In the genomic region with DNA sequence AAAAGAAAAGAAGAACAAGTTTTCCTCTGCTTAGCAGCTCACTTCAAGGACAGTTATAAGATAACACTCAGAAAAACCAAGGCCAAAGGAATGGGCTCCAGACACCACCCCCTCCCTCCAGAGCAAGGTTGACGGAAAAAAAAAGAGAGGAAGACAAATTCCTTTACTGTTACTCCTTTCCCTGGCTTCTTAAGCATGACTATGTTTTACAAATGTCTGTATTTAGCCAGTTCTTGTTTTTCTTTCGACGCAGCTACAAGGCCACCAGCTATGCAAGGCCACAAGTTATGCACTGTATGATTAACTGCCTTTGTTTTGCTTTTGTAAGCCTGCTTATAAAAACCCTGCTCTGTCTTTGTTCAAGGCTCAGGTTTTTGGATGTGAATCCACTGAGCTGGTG, we compare ENCODE assay signal across 8 cellular contexts. TPM values are rescaled to one million over a fixed set of nuclear protein-coding genes. Genes with fewer than 3 reads are reported as not detected.
DNase-seq lines count a peak whose midpoint lies in the region; ATAC-seq and TF ChIP-seq lines count a peak whose summit lies in the region.
"Not testable (repeated sequence)": the region's sequence is repeated elsewhere in the genome, so short reads cannot be mapped to it uniquely, and the experiment has no call there.

No MANE protein-coding gene starts in this region.

- H3K23ac ChIP-seq in trophoblast cell (ENCODE audit: low read length), result not testable (repeated sequence)

- not testable (repeated sequence) for H2BK12ac ChIP-seq in trophoblast cell (ENCODE audit: low read length)

- not testable (repeated sequence) for H3K79me1 ChIP-seq in trophoblast cell (ENCODE audit: low read length)

- not testable (repeated sequence) for H4K91ac ChIP-seq in trophoblast cell (ENCODE audit: low read depth, low read length)

- H3K9me3 ChIP-seq in trophoblast cell (ENCODE audit: insufficient read depth, low read depth, low read length), result not testable (repeated sequence)

- in situ Hi-C loops in brain microvascular endothelial cell (cut with HindIII; ENCODE audit: low pct_ligation_motif_present, low sequenced_read_pairs), result not testable (repeated sequence)

- not testable (repeated sequence) for H4K8ac ChIP-seq in trophoblast cell (ENCODE audit: low read depth, low read length)

- not testable (repeated sequence) for H4K12ac ChIP-seq in trophoblast cell (ENCODE audit: low read depth, low read length)

- H3K4me1 ChIP-seq in trophoblast cell (ENCODE audit: control insufficient read depth in 1 of 2, insufficient read depth in 2 of 2, low read length in 2 of 2), result not testable (repeated sequence)

- not testable (repeated sequence) for H2AFZ ChIP-seq in trophoblast cell (ENCODE audit: insufficient read depth, low read length, poor library complexity)

- not testable (repeated sequence) for H2BK5ac ChIP-seq in trophoblast cell (ENCODE audit: low read depth, low read length, poor library complexity)

- H3K4me2 ChIP-seq in trophoblast cell (ENCODE audit: low read length), result not testable (repeated sequence)

- H3K9ac ChIP-seq in trophoblast cell (ENCODE audit: low read length), result not testable (repeated sequence)

- not testable (repeated sequence) for H3K36me3 ChIP-seq in brain microvascular endothelial cell (replicated peaks); trophoblast cell (ENCODE audit: control insufficient read depth in 1 of 2, insufficient read depth in 2 of 2, low read length in 2 of 2)

- not testable (repeated sequence) for H3K27me3 ChIP-seq in brain microvascular endothelial cell (replicated peaks); trophoblast cell (ENCODE audit: insufficient read depth, low read length)

- not testable (repeated sequence) for H3K4ac ChIP-seq in trophoblast cell (ENCODE audit: low read depth, low read length)

- H3K4me3 ChIP-seq in brain microvascular endothelial cell (ENCODE audit: low read depth, low read length); trophoblast cell (ENCODE audit: low read depth, low read length): not testable (repeated sequence)

- not testable (repeated sequence) for H2AK5ac ChIP-seq in trophoblast cell (ENCODE audit: low read length)

- WGBS in trophoblast cell (ENCODE audit: extremely low coverage, insufficient coverage, insufficient read length), result no CpG with 5 or more reads among the region's 3 CpGs

- TF ChIP-seq CTCF in brain microvascular endothelial cell (IDR thresholded peaks at IDR 0.05; ENCODE audit: low read depth, low read length, missing control alignments), result not testable (repeated sequence)

- H3K18ac ChIP-seq in trophoblast cell (ENCODE audit: low read length), result not testable (repeated sequence)

- not testable (repeated sequence) for H3K14ac ChIP-seq in trophoblast cell (ENCODE audit: low read length)

- H2BK120ac ChIP-seq in trophoblast cell (ENCODE audit: insufficient read depth, low read length, poor library complexity), result not testable (repeated sequence)

- DNase-seq in A172 (ENCODE audit: low spot score) (peak; percentile 47), EH (ENCODE audit: low read depth) (peak; percentile 96), HS-5 (ENCODE audit: low read depth) (peak; percentile 23), brain microvascular endothelial cell (peak; percentile 93), fibroblast of peridontal ligament (ENCODE audit: extremely low read depth) (peak; percentile 78), kidney tubule cell (ENCODE audit: low spot score) (peak; percentile 91), trophoblast cell (peak; percentile 49 to 78)

- not testable (repeated sequence) for H3K79me2 ChIP-seq in trophoblast cell (ENCODE audit: control insufficient read depth, insufficient read depth, low read length, poor library complexity)

- peak; percentile 64 for ATAC-seq in SK-N-SH treated with all-trans-retinoic acid at 6 μM for 48 hours

- H3K27ac ChIP-seq in brain microvascular endothelial cell (peak overlapping the region; percentile 92), trophoblast cell (ENCODE audit: low read depth, low read length) (peak overlapping the region; percentile 20)

RNA-seq across cellular contexts. Expression of gene RAB3B, which starts 15.0 kb away (rescaled TPM):
- 7.4 and 9.0 TPM in 2 replicates for total RNA-seq in A172 (2014; rRNA removed; shearing (Covaris generic))
- polyA plus RNA-seq in trophoblast cell (2013), result 3.6 TPM in 2 replicates

RNA-seq across cellular contexts. Expression of gene KTI12, which starts 28.1 kb away (rescaled TPM):
- 6.8 and 8.2 TPM in 2 replicates for total RNA-seq in A172 (2014; rRNA removed; shearing (Covaris generic))
- polyA plus RNA-seq in trophoblast cell (2013), result 5.9 and 6.2 TPM in 2 replicates

RNA-seq across cellular contexts. Expression of gene TXNDC12, which starts 49.4 kb away (rescaled TPM):
- total RNA-seq in A172 (2014; rRNA removed; shearing (Covaris generic)), result 48.3 and 50.6 TPM in 2 replicates
- polyA plus RNA-seq in trophoblast cell (2013), result 122 and 124 TPM in 2 replicates

RNA-seq across cellular contexts. Expression of gene BTF3L4, which starts 50.5 kb away (rescaled TPM):
- total RNA-seq in A172 (2014; rRNA removed; shearing (Covaris generic)), result 62.7 and 72.4 TPM in 2 replicates
- polyA plus RNA-seq in trophoblast cell (2013), result 58.8 and 59.6 TPM in 2 replicates

Comparison
In these comparisons a context has a peak if more than half of its experiments do, and no peak if none do; other contexts are left out.
1. DNase-seq: peak in every context shown above with its lines; median percentile 96 in EH; 93 in brain microvascular endothelial cell; 91 in kidney tubule cell; 78 in fibroblast of peridontal ligament; 64 in trophoblast cell; 47 in A172; 23 in HS-5.